12 cellular contexts compared by ENCODE assay signal in genomic region chr17:72255481-72255880, GRCh38.
"Had no signal": no experiment of that assay in that cellular context is flagged by ENCODE, and none has a peak within 500 bp of the region (broad histone marks: within the 10 kb centered on the region; RNA-seq: fewer than 3 reads in every experiment).

No MANE protein-coding gene starts in this region.

- H3K4me3 Mint-ChIP-seq: neural progenitor cell; stimulated activated effector memory CD8-positive, alpha-beta T cell treated with anti-CD3 and anti-CD28 coated beads, Interleukin-12 subunit alpha, Interleukin-12 subunit beta, amount 100 ng/mL, for 72 hours had no signal

- H3K27ac Mint-ChIP-seq: activated T-helper 2 cell treated with anti-CD3 and anti-CD28 coated beads, Interferon-gamma antibody, Interleukin-2, Interleukin-4, amounts not matched to agents 10 μg/mL and 5 μg/mL and 100 μg/mL, durations not matched to agents 14 hours and 24 hours and 36 hours; neural progenitor cell; stimulated activated effector memory CD8-positive, alpha-beta T cell treated with anti-CD3 and anti-CD28 coated beads, Interleukin-12 subunit alpha, Interleukin-12 subunit beta, amount 100 ng/mL, for 72 hours had no signal

- ATAC-seq: stimulated activated effector memory CD8-positive, alpha-beta T cell treated with anti-CD3 and anti-CD28 coated beads, Interleukin-12 subunit alpha, Interleukin-12 subunit beta, amount 100 ng/mL, for 72 hours had no signal

- H3K36me3 Mint-ChIP-seq: neural progenitor cell; stimulated activated effector memory CD8-positive, alpha-beta T cell treated with anti-CD3 and anti-CD28 coated beads, Interleukin-12 subunit alpha, Interleukin-12 subunit beta, amount 100 ng/mL, for 72 hours had no signal

- H3K27me3 ChIP-seq: hepatocyte, neural progenitor cell, ovary, thyroid gland, uterus had no signal

- H3K4me1 ChIP-seq: thyroid gland, uterus had no signal

- H3K27ac ChIP-seq: hepatocyte, neural progenitor cell, ovary, skin epidermis, thyroid gland, uterus had no signal

- DNase-seq: activated CD4-positive, CD25-positive, alpha-beta regulatory T cell; activated naive CD4-positive, alpha-beta T cell treated with anti-CD3 and anti-CD28 coated beads, Interleukin-2, amount 50 U/mL, for 16 hours; central memory CD4-positive, alpha-beta T cell; effector memory CD4-positive, alpha-beta T cell; ovary; thyroid gland; uterus had no signal

- H3K4me1 Mint-ChIP-seq: stimulated activated effector memory CD8-positive, alpha-beta T cell treated with anti-CD3 and anti-CD28 coated beads, Interleukin-12 subunit alpha, Interleukin-12 subunit beta, amount 100 ng/mL, for 72 hours had no signal
